Comparison of ENCODE assay signal across 9 cellular contexts in the genomic region with DNA sequence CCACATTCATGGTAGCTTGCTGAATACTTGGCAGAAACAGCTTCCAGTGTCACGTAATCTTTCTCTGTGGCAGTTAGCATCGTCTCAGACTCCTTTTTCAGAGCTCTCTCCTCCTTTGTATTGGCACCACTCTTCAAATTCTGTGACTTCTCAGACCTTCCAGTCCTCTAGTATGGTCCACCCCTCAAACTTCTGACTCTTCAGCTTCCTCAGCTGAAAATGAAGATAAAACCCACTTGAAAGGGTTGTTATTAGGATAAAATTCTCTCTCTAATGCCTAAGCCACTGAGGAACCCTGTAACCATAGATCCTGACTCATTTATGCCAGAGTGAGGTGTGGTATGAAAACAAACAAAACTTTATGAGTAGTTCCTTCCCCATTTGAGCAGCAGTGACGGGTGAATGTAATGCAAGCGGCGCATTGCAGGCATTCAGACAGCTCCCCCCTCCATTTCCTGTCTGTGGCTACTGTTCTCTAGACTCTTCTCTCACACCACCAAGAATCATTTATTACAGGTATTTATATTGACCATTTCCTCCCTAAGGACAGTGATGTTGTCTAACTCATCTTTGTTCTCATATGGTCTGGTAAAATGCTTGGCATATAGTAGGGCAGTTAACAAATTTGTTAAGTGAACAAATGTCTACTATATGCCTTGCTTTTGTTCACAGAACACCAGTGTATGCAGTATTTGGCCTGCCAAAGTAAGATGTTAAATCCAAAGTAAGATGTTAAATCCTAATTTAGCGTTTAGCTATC. TPM values are rescaled to one million over a fixed set of nuclear protein-coding genes. Genes with fewer than 3 reads are reported as not detected.
DNase-seq lines count a peak whose midpoint lies in the region; ATAC-seq, FAIRE-seq and TF ChIP-seq lines count a peak whose summit lies in the region.
"Had no signal": no experiment of that assay in that cellular context is flagged by ENCODE, and none has a peak within 500 bp of the region (broad histone marks: within the 10 kb centered on the region; RNA-seq: fewer than 3 reads in every experiment).

No MANE protein-coding gene starts in this region.

- H4K20me1 ChIP-seq in fibroblast of lung (ENCODE audit: control insufficient read depth, extremely low read depth, insufficient read depth, low read length): no peaks in the 10 kb centered on the region

- H3K4me3 ChIP-seq in fibroblast of lung (replicated peaks in 1 of 4; ENCODE audit: control extremely low read depth in 1 of 4, insufficient read depth in 1 of 4, low read depth in 3 of 4, low read length in 4 of 4): peak overlapping the region in 1 of 4 experiments; percentile 30
- H3K4me3 ChIP-seq in trophoblast cell (ENCODE audit: low read depth, low read length): no peak overlapping the region
- H3K4me3 ChIP-seq: ascending aorta had no signal

- peaks cover 4% of the 10 kb centered on the region for H3K79me1 ChIP-seq in trophoblast cell (ENCODE audit: low read length)

- H4K8ac ChIP-seq in trophoblast cell (ENCODE audit: low read depth, low read length): peak overlapping the region; percentile 43

- no peak overlapping the region for H3K9ac ChIP-seq in fibroblast of lung (ENCODE audit: insufficient read depth, low read length)
- no peak overlapping the region for H3K9ac ChIP-seq in trophoblast cell (ENCODE audit: low read length)

- H3K4ac ChIP-seq in trophoblast cell (ENCODE audit: low read depth, low read length): no peak overlapping the region

- H3K4me1 ChIP-seq in fibroblast of lung (ENCODE audit: control insufficient read depth, extremely low read depth, insufficient read depth, low read length) (no peaks in the 10 kb centered on the region), trophoblast cell (ENCODE audit: control insufficient read depth in 1 of 2, insufficient read depth in 2 of 2, low read length in 2 of 2) (peaks cover 5 to 8% of the 10 kb centered on the region in 2 experiments)
- H3K4me1 ChIP-seq: ascending aorta had no signal

- no peak overlapping the region for H2BK120ac ChIP-seq in trophoblast cell (ENCODE audit: insufficient read depth, low read length, poor library complexity)

- peak overlapping the region; percentile 7 for H3K4me2 ChIP-seq in fibroblast of lung (ENCODE audit: extremely low read depth, insufficient read depth, low read length)
- H3K4me2 ChIP-seq in trophoblast cell (ENCODE audit: low read length): no peak overlapping the region

- H2AK5ac ChIP-seq in trophoblast cell (ENCODE audit: low read length): no peak overlapping the region

- no peak overlapping the region for H3K18ac ChIP-seq in trophoblast cell (ENCODE audit: low read length)

- H4K12ac ChIP-seq in trophoblast cell (ENCODE audit: low read depth, low read length): no peak overlapping the region

- H3K36me3 ChIP-seq in fibroblast of lung (ENCODE audit: control insufficient read depth, insufficient read depth, low read length) (no peaks in the 10 kb centered on the region), trophoblast cell (ENCODE audit: control insufficient read depth in 1 of 2, insufficient read depth in 2 of 2, low read length in 2 of 2) (no peaks in the 10 kb centered on the region)
- H3K36me3 ChIP-seq: ascending aorta had no signal

- no peak overlapping the region for H3K27ac ChIP-seq in fibroblast of lung (ENCODE audit: insufficient read depth, low read length)
- H3K27ac ChIP-seq in trophoblast cell (ENCODE audit: low read depth, low read length): peak overlapping the region; percentile 67

- no peak overlapping the region for H3K14ac ChIP-seq in trophoblast cell (ENCODE audit: low read length)

- no peak for FAIRE-seq in urothelium cell line (lab: Jason Lieb, UNC)

- H3K9me3 ChIP-seq in fibroblast of lung (ENCODE audit: control insufficient read depth, insufficient read depth, low read depth, low read length) (no peaks in the 10 kb centered on the region), trophoblast cell (ENCODE audit: insufficient read depth, low read depth, low read length) (no peaks in the 10 kb centered on the region)
- H3K9me3 ChIP-seq: ascending aorta had no signal

- no peak overlapping the region for H2BK12ac ChIP-seq in trophoblast cell (ENCODE audit: low read length)

- no peaks in the 10 kb centered on the region for H3K27me3 ChIP-seq in fibroblast of lung (ENCODE audit: control insufficient read depth, insufficient read depth, low read length)
- H3K27me3 ChIP-seq in trophoblast cell (ENCODE audit: insufficient read depth, low read length): no peaks in the 10 kb centered on the region
- H3K27me3 ChIP-seq: ascending aorta had no signal

- ATAC-seq in GM18499 (IDR thresholded peaks at IDR 0.05; ENCODE audit: insufficient read depth, unreplicated experiment): peak; percentile 97
- ATAC-seq in HG02642 (IDR thresholded peaks at IDR 0.05; ENCODE audit: poor library complexity, unreplicated experiment): peak; percentile 99

- peak overlapping the region; percentile 52 for H2BK5ac ChIP-seq in trophoblast cell (ENCODE audit: low read depth, low read length, poor library complexity)

- H2AFZ ChIP-seq in fibroblast of lung (ENCODE audit: low read length) (no peak overlapping the region), trophoblast cell (ENCODE audit: insufficient read depth, low read length, poor library complexity) (no peak overlapping the region)

- TF ChIP-seq CTCF in fibroblast of lung (conservative IDR thresholded peaks at IDR 0.05 in 1 of 2, IDR thresholded peaks at IDR 0.05 in 1 of 2; ENCODE audit: low read depth in 1 of 2, low read length in 2 of 2): no peak

- DNase-seq in NCI-H460 (ENCODE audit: extremely low read depth, low read depth) (peak; percentile 50), fibroblast of lung (ENCODE audit: low read depth in 2 of 2) (peak; percentile 80 to 97), trophoblast cell (peak; percentile 1 to 11), urothelium cell line (ENCODE audit: low spot score) (peak; percentile 36), HuH-7 (ENCODE audit: low spot score) (no peak)
- DNase-seq in activated CD8-positive, alpha-beta memory T cell treated with anti-CD3 and anti-CD28 coated beads for 48 hours (ENCODE audit: low read depth in 2 of 3, low spot score in 2 of 3): peak in 2 of 3 experiments; percentile 13 to 32

- no peaks in the 10 kb centered on the region for H3K79me2 ChIP-seq in fibroblast of lung (ENCODE audit: control insufficient read depth, insufficient read depth, low read length)
- H3K79me2 ChIP-seq in trophoblast cell (ENCODE audit: control insufficient read depth, insufficient read depth, low read length, poor library complexity): peaks cover 4% of the 10 kb centered on the region

- no peak overlapping the region for H3K23ac ChIP-seq in trophoblast cell (ENCODE audit: low read length)

- no CpG with 5 or more reads among the region's 6 CpGs for WGBS in trophoblast cell (ENCODE audit: extremely low coverage, insufficient coverage, insufficient read length)

- H4K91ac ChIP-seq in trophoblast cell (ENCODE audit: low read depth, low read length): no peak overlapping the region

RNA-seq across cellular contexts. Expression of a gene that starts 35.3 kb away (rescaled TPM):
- total RNA-seq in NCI-H460 (2014; rRNA removed; shearing (Covaris generic)): 55.8 and 63.8 TPM in 2 replicates
- 39.0 and 64.2 TPM in 2 replicates for polyA plus RNA-seq in NCI-H460 (2014; cell fraction: nucleus; rRNA removed)
- 31.7 and 36.7 TPM in 2 replicates for total RNA-seq in fibroblast of lung
- 43.5 and 53.3 TPM in 2 replicates for polyA plus RNA-seq in fibroblast of lung
- 24.8 and 29.1 TPM in 2 replicates for polyA plus RNA-seq in fibroblast of lung (2012)
- 3.5 and 10.7 TPM in 2 replicates for polyA minus RNA-seq in fibroblast of lung (ENCODE audit: low replicate concordance)
- 155 and 163 TPM in 2 replicates for polyA plus RNA-seq in trophoblast cell (2013)
